In the genomic region with DNA sequence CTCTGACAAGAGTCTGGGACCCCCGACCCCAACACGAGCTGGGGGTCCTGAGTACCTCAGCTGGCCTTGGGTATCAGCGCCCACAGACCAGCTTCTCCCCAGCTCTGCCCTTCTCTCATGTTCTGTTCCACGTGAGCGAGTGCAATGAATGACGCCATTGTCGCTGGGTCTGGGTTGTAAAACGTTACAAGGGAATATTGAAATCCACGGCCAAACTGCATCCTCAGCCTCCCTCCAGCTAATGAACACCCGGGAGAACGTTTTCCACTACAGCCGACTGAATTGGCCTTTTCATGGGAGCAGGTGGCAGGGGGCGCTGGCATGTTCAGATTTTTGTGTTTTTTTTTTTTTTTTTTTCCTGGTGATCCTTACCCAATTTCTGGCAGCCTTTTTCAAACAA, we compare ENCODE assay signal across 16 cellular contexts. TPM values are rescaled to one million over a fixed set of nuclear protein-coding genes. Genes with fewer than 3 reads are reported as not detected.
"Had no signal": no experiment of that assay in that cellular context is flagged by ENCODE, and none has a peak within 500 bp of the region (broad histone marks: within the 10 kb centered on the region; RNA-seq: fewer than 3 reads in every experiment).

No MANE protein-coding gene starts in this region.

- H3K27ac Mint-ChIP-seq: activated naive CD8-positive, alpha-beta T cell; nephron had no signal

- H2AFZ ChIP-seq: hepatocyte had no signal

- H3K4me2 ChIP-seq: hepatocyte had no signal

- H3K36me3 Mint-ChIP-seq: activated naive CD8-positive, alpha-beta T cell had no signal

- H3K27ac ChIP-seq: colonic mucosa, gastroesophageal sphincter, hepatocyte, ovary, tibial nerve had no signal

- DNase-seq: activated CD4-positive, alpha-beta T cell treated with anti-CD3 and anti-CD28 coated beads for 1 hour; activated CD4-positive, alpha-beta T cell treated with anti-CD3 and anti-CD28 coated beads, Interleukin-2, amount 50 U/mL, for 48 hours; activated gamma-delta T cell; activated T-cell treated with anti-CD3 and anti-CD28 coated beads, Interleukin-2, amount 50 U/mL, for 48 hours; aorta; colonic mucosa; effector CD8-positive, alpha-beta T cell; ovary; small intestine; T-helper 9 cell had no signal

- H3K9me3 ChIP-seq: colonic mucosa, gastroesophageal sphincter, ovary had no signal

- H3K9me3 Mint-ChIP-seq: nephron had no signal

- H3K4me1 Mint-ChIP-seq: nephron had no signal

- H3K36me3 ChIP-seq: colonic mucosa, ovary, tibial nerve had no signal

- H3K4me1 ChIP-seq: colonic mucosa, tibial nerve had no signal

- H3K27me3 ChIP-seq: colonic mucosa, gastroesophageal sphincter, ovary, tibial nerve had no signal

- H3K4me3 ChIP-seq: colonic mucosa, gastroesophageal sphincter, hepatocyte, ovary, tibial nerve had no signal

- H3K79me2 ChIP-seq: hepatocyte had no signal

- ATAC-seq: gastroesophageal sphincter had no signal

- H3K4me3 Mint-ChIP-seq: activated naive CD8-positive, alpha-beta T cell; nephron had no signal

RNA-seq across cellular contexts. Expression of a gene that starts 34.7 kb away (rescaled TPM):
- total RNA-seq: colonic mucosa, lung microvascular endothelial cell, tibial nerve had no signal
- polyA plus RNA-seq: small intestine had no signal
